In the genomic region with DNA sequence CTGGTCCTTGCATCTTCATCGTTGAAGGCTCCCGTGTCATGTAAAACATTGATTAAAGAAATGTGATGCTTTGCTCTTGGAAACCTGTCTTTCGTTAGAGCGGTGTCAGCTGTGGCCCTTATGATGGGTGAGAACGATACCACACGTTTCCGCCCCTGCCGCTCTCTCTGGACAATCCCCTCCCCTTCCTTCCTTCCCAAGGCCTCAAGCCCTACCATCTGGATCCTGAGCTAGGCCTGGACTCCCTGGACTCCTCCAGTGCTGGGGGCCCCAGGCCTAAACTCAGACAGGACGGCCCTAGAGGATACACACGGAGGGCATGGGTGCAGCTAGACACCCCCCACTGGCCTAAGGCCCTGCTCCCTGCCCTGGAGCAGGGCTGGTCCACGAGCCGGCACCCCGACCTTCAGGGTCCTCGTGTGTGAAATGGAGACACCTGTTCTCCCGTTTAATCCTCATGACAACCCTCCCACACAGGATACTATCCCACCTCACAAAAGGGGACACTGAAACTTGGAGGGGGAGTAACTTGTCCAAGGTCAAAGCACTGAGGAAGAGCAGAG, we compare ENCODE assay signal across 13 cellular contexts. TPM values are rescaled to one million over a fixed set of nuclear protein-coding genes. Genes with fewer than 3 reads are reported as not detected.
A peak's percentile ranks its signal among the peaks of the same experiment; 100 is the strongest.
DNase-seq lines count a peak whose midpoint lies in the region; ATAC-seq lines count a peak whose summit lies in the region.
"Had no signal": no experiment of that assay in that cellular context is flagged by ENCODE, and none has a peak within 500 bp of the region (broad histone marks: within the 10 kb centered on the region; RNA-seq: fewer than 3 reads in every experiment).

No MANE protein-coding gene starts in this region.

- no peaks in the 10 kb centered on the region for H3K36me3 ChIP-seq in BLaER1

- H3K36me3 Mint-ChIP-seq in central memory CD8-positive, alpha-beta T cell (ENCODE audit: insufficient read depth), result peaks cover 3% of the 10 kb centered on the region
- H3K36me3 Mint-ChIP-seq in natural killer cell treated with Interleukin-12 subunit alpha and Interleukin-12 subunit beta and Interleukin-15 and Interleukin-18, amount 100 ng/mL, for 72 hours, result no peaks in the 10 kb centered on the region

- peaks cover 100% of the 10 kb centered on the region for H3K4me1 ChIP-seq in BLaER1

- peaks cover under 1% of the 10 kb centered on the region for H3K4me1 Mint-ChIP-seq in central memory CD8-positive, alpha-beta T cell
- H3K4me1 Mint-ChIP-seq in natural killer cell treated with Interleukin-12 subunit alpha and Interleukin-12 subunit beta and Interleukin-15 and Interleukin-18, amount 100 ng/mL, for 72 hours (ENCODE audit: low read depth in 2 of 2), result peaks cover 7 to 8% of the 10 kb centered on the region in 2 donors

- H3K9me3 Mint-ChIP-seq in central memory CD8-positive, alpha-beta T cell, result no peaks in the 10 kb centered on the region
- no peaks in the 10 kb centered on the region for H3K9me3 Mint-ChIP-seq in natural killer cell treated with Interleukin-12 subunit alpha and Interleukin-12 subunit beta and Interleukin-15 and Interleukin-18, amount 100 ng/mL, for 72 hours

- DNase-seq in central memory CD8-positive, alpha-beta T cell (ENCODE audit: low spot score in 2 of 2), result no peak
- no peak for DNase-seq in natural killer cell treated with Interleukin-12 subunit alpha and Interleukin-12 subunit beta and Interleukin-15 and Interleukin-18, amount 100 ng/mL, for 72 hours (ENCODE audit: low spot score)
- DNase-seq in NCI-H1930 (lab: John Stamatoyannopoulos, UW) (no peak), NCI-H2029 treated with DMSO at 0.1 percent for 48 hours (lab: John Stamatoyannopoulos, UW) (no peak)
- DNase-seq: activated CD4-positive, alpha-beta T cell treated with anti-CD3 and anti-CD28 coated beads, Interleukin-2, amount 50 U/mL, for 4 hours; activated naive CD4-positive, alpha-beta T cell treated with Interleukin-2 at 50 U/mL for 16 hours; cortex of kidney; DND-41; foreskin fibroblast had no signal

- H3K27me3 ChIP-seq in BLaER1, result no peaks in the 10 kb centered on the region

- H3K27ac ChIP-seq in BLaER1, result peak overlapping the region; percentile 96

- H3K4me2 ChIP-seq in BLaER1, result peak overlapping the region; percentile 100

- peaks cover 41% of the 10 kb centered on the region for H4K20me1 ChIP-seq in BLaER1

- H3K9me3 ChIP-seq in BLaER1, result no peaks in the 10 kb centered on the region

- peak overlapping the region; percentile 35 for H3K27ac Mint-ChIP-seq in central memory CD8-positive, alpha-beta T cell (ENCODE audit: low read depth)
- peak overlapping the region in 1 of 2 donors; percentile 73 for H3K27ac Mint-ChIP-seq in natural killer cell treated with Interleukin-12 subunit alpha and Interleukin-12 subunit beta and Interleukin-15 and Interleukin-18, amount 100 ng/mL, for 72 hours

- no peaks in the 10 kb centered on the region for H3K27me3 Mint-ChIP-seq in central memory CD8-positive, alpha-beta T cell
- peaks cover 0 to under 1% of the 10 kb centered on the region in 2 donors for H3K27me3 Mint-ChIP-seq in natural killer cell treated with Interleukin-12 subunit alpha and Interleukin-12 subunit beta and Interleukin-15 and Interleukin-18, amount 100 ng/mL, for 72 hours

- ATAC-seq in HG02885 (IDR thresholded peaks at IDR 0.05; ENCODE audit: poor library complexity, unreplicated experiment), result peak; percentile 36
- ATAC-seq in central memory CD8-positive, alpha-beta T cell (replicated peaks; ENCODE audit: extremely low read depth, poor library complexity, severe bottlenecking), result no peak
- peak; percentile 22 for ATAC-seq in natural killer cell treated with Interleukin-12 subunit alpha and Interleukin-12 subunit beta and Interleukin-15 and Interleukin-18, amount 100 ng/mL, for 72 hours
- ATAC-seq in HG03045 (IDR thresholded peaks at IDR 0.05; ENCODE audit: unreplicated experiment), result no peak
- no peak for ATAC-seq in HG03135 (IDR thresholded peaks at IDR 0.05; ENCODE audit: unreplicated experiment)

- H3K4me3 ChIP-seq in BLaER1, result peak overlapping the region; percentile 64

- peak overlapping the region; percentile 85 for H3K9ac ChIP-seq in BLaER1

- no peak overlapping the region for H3K4me3 Mint-ChIP-seq in central memory CD8-positive, alpha-beta T cell
- H3K4me3 Mint-ChIP-seq in natural killer cell treated with Interleukin-12 subunit alpha and Interleukin-12 subunit beta and Interleukin-15 and Interleukin-18, amount 100 ng/mL, for 72 hours, result peak overlapping the region; percentile 51

RNA-seq across cellular contexts. Expression of a gene that starts 13.2 kb away (rescaled TPM):
- total RNA-seq in natural killer cell treated with Interleukin-12 subunit alpha and Interleukin-12 subunit beta and Interleukin-15 and Interleukin-18, amount 100 ng/mL, for 72 hours, result 10 to 100 TPM; 18.0 to 35.9 TPM

Comparison
In these comparisons a context has a peak if more than half of its experiments do, and no peak if none do; other contexts are left out.
1. ATAC-seq: peak in HG02885 (single experiment) and natural killer cell treated with Interleukin-12 subunit alpha and Interleukin-12 subunit beta and Interleukin-15 and Interleukin-18, amount 100 ng/mL, for 72 hours (2 of 2); none in central memory CD8-positive, alpha-beta T cell (single experiment), HG03045 (single experiment) and HG03135 (single experiment).